8 cellular contexts compared by ENCODE assay signal in genomic region chr6:168132531-168133184, GRCh38. TPM values are rescaled to one million over a fixed set of nuclear protein-coding genes. Genes with fewer than 3 reads are reported as not detected.
DNase-seq lines count a peak whose midpoint lies in the region; ATAC-seq and TF ChIP-seq lines count a peak whose summit lies in the region.

No MANE protein-coding gene starts in this region.

- intact Hi-C loops in dorsolateral prefrontal cortex (cut with DNase I) (loop anchor here (2.0 to 10.0 kb wide), 6 partner anchors 70 to 645 kb away; partner anchors contain the start of gene KIF25 (in 1 of the 2)), upper lobe of right lung (cut with DNase I) (no loop called here)
- intact Hi-C loops in activated T-helper 1 cell treated with anti-CD3 and anti-CD28 coated beads, Interleukin-12 subunit alpha, Interleukin-12 subunit beta, Interleukin-2, Interleukin-4 antibody, amounts not matched to agents 30 ng/mL and 10 ng/mL and 1 ng/mL, durations not matched to agents 14 hours and 24 hours and 36 hours (cut with micrococcal nuclease), result no loop called here

- no peaks in the 10 kb centered on the region for H3K4me1 ChIP-seq in upper lobe of right lung

- no peak for ATAC-seq in activated CD8-positive, alpha-beta memory T cell treated with anti-CD3 and anti-CD28 coated beads, Interleukin-2, amount 10 ng/mL, durations not matched to agents 7 days and 5 days
- ATAC-seq in upper lobe of right lung (peak; percentile 54), HG02884 (IDR thresholded peaks at IDR 0.05; ENCODE audit: unreplicated experiment) (no peak)

- H3K36me3 ChIP-seq in upper lobe of right lung, result no peaks in the 10 kb centered on the region

- no peaks in the 10 kb centered on the region for H3K4me1 Mint-ChIP-seq in activated CD8-positive, alpha-beta memory T cell treated with anti-CD3 and anti-CD28 coated beads, Interleukin-2, amount 10 ng/mL, durations not matched to agents 7 days and 5 days
- no peaks in the 10 kb centered on the region for H3K4me1 Mint-ChIP-seq in activated T-helper 1 cell treated with anti-CD3 and anti-CD28 coated beads, Interleukin-12 subunit alpha, Interleukin-12 subunit beta, Interleukin-2, Interleukin-4 antibody, amounts not matched to agents 30 ng/mL and 10 ng/mL and 1 ng/mL, durations not matched to agents 14 hours and 24 hours and 36 hours (ENCODE audit: low read depth)

- H3K4me3 Mint-ChIP-seq in activated CD8-positive, alpha-beta memory T cell treated with anti-CD3 and anti-CD28 coated beads, Interleukin-2, amount 10 ng/mL, durations not matched to agents 7 days and 5 days, result no peak overlapping the region
- H3K4me3 Mint-ChIP-seq in activated T-helper 1 cell treated with anti-CD3 and anti-CD28 coated beads, Interleukin-12 subunit alpha, Interleukin-12 subunit beta, Interleukin-2, Interleukin-4 antibody, amounts not matched to agents 30 ng/mL and 10 ng/mL and 1 ng/mL, durations not matched to agents 14 hours and 24 hours and 36 hours, result no peak overlapping the region

- peak; percentile 40 for DNase-seq in activated CD8-positive, alpha-beta memory T cell treated with anti-CD3 and anti-CD28 coated beads, Interleukin-2, amount 10 ng/mL, durations not matched to agents 7 days and 5 days
- DNase-seq in activated CD8-positive, alpha-beta memory T cell treated with anti-CD3 and anti-CD28 coated beads, Interleukin-2, amount 50 U/mL, for 48 hours, result no peak
- DNase-seq in dorsolateral prefrontal cortex (peak; percentile 41 to 87 (median 84)), medulla oblongata (ENCODE audit: extremely low spot score) (peak; percentile 91), upper lobe of right lung (no peak), SIG-M5 (lab: John Stamatoyannopoulos, UW) (no peak)
- DNase-seq in activated T-helper 1 cell treated with anti-CD3 and anti-CD28 coated beads, Interleukin-12 subunit alpha, Interleukin-12 subunit beta, Interleukin-2, Interleukin-4 antibody, amounts not matched to agents 30 ng/mL and 10 ng/mL and 1 ng/mL, durations not matched to agents 14 hours and 24 hours and 36 hours (ENCODE audit: low spot score), result no peak

- no peaks in the 10 kb centered on the region for H3K9me3 Mint-ChIP-seq in activated CD8-positive, alpha-beta memory T cell treated with anti-CD3 and anti-CD28 coated beads, Interleukin-2, amount 10 ng/mL, durations not matched to agents 7 days and 5 days (ENCODE audit: low read depth)
- H3K9me3 Mint-ChIP-seq in activated T-helper 1 cell treated with anti-CD3 and anti-CD28 coated beads, Interleukin-12 subunit alpha, Interleukin-12 subunit beta, Interleukin-2, Interleukin-4 antibody, amounts not matched to agents 30 ng/mL and 10 ng/mL and 1 ng/mL, durations not matched to agents 14 hours and 24 hours and 36 hours, result no peaks in the 10 kb centered on the region

- no peak overlapping the region for H3K27ac Mint-ChIP-seq in activated CD8-positive, alpha-beta memory T cell treated with anti-CD3 and anti-CD28 coated beads, Interleukin-2, amount 10 ng/mL, durations not matched to agents 7 days and 5 days
- H3K27ac Mint-ChIP-seq in activated T-helper 1 cell treated with anti-CD3 and anti-CD28 coated beads, Interleukin-12 subunit alpha, Interleukin-12 subunit beta, Interleukin-2, Interleukin-4 antibody, amounts not matched to agents 30 ng/mL and 10 ng/mL and 1 ng/mL, durations not matched to agents 14 hours and 24 hours and 36 hours, result no peak overlapping the region

- H3K36me3 Mint-ChIP-seq in activated CD8-positive, alpha-beta memory T cell treated with anti-CD3 and anti-CD28 coated beads, Interleukin-2, amount 10 ng/mL, durations not matched to agents 7 days and 5 days, result no peaks in the 10 kb centered on the region
- no peaks in the 10 kb centered on the region for H3K36me3 Mint-ChIP-seq in activated T-helper 1 cell treated with anti-CD3 and anti-CD28 coated beads, Interleukin-12 subunit alpha, Interleukin-12 subunit beta, Interleukin-2, Interleukin-4 antibody, amounts not matched to agents 30 ng/mL and 10 ng/mL and 1 ng/mL, durations not matched to agents 14 hours and 24 hours and 36 hours (ENCODE audit: low read depth)

- peaks cover 25% of the 10 kb centered on the region for H3K27me3 Mint-ChIP-seq in activated CD8-positive, alpha-beta memory T cell treated with anti-CD3 and anti-CD28 coated beads, Interleukin-2, amount 10 ng/mL, durations not matched to agents 7 days and 5 days
- H3K27me3 Mint-ChIP-seq in activated T-helper 1 cell treated with anti-CD3 and anti-CD28 coated beads, Interleukin-12 subunit alpha, Interleukin-12 subunit beta, Interleukin-2, Interleukin-4 antibody, amounts not matched to agents 30 ng/mL and 10 ng/mL and 1 ng/mL, durations not matched to agents 14 hours and 24 hours and 36 hours (ENCODE audit: insufficient read depth), result no peaks in the 10 kb centered on the region

- CTCF ChIA-PET in activated CD8-positive, alpha-beta memory T cell treated with anti-CD3 and anti-CD28 coated beads, Interleukin-2, amount 10 ng/mL, durations not matched to agents 7 days and 5 days (lab: Charles Lee), result no interaction called here

- H3K9me3 ChIP-seq in upper lobe of right lung, result no peaks in the 10 kb centered on the region

- no peaks in the 10 kb centered on the region for H3K27me3 ChIP-seq in dorsolateral prefrontal cortex
- H3K27me3 ChIP-seq in upper lobe of right lung, result no peaks in the 10 kb centered on the region

- H3K4me3 ChIP-seq in dorsolateral prefrontal cortex, result peak overlapping the region in 58 of 59 donors; percentile 0 to 69 (median 44)
- peak overlapping the region; percentile 19 for H3K4me3 ChIP-seq in upper lobe of right lung

- H3K27ac ChIP-seq in dorsolateral prefrontal cortex (peak overlapping the region in 20 of 59 donors; percentile 3 to 77 (median 41)), upper lobe of right lung (no peak overlapping the region)

- peak; percentile 51 to 91 (median 78) for TF ChIP-seq CTCF in dorsolateral prefrontal cortex (IDR thresholded peaks at IDR 0.05 in 54 of 56, conservative IDR thresholded peaks at IDR 0.05 in 2 of 56; ENCODE audit: low read depth in 1 of 56, partially characterized antibody in 56 of 56)
- peak; percentile 50 for TF ChIP-seq CTCF in upper lobe of right lung (IDR thresholded peaks at IDR 0.05)

RNA-seq across cellular contexts. Expression of gene FRMD1, which starts 53.6 kb away (rescaled TPM):
- not detected for total RNA-seq in activated CD8-positive, alpha-beta memory T cell treated with anti-CD3 and anti-CD28 coated beads, Interleukin-2, amount 10 ng/mL, durations not matched to agents 7 days and 5 days
- total RNA-seq in dorsolateral prefrontal cortex (under 1 TPM in 5 of 120 experiments, not detected in 115; 0.10 to 0.58 (median 0.22) TPM), upper lobe of right lung (0.09 TPM)
- total RNA-seq in activated T-helper 1 cell treated with anti-CD3 and anti-CD28 coated beads, Interleukin-12 subunit alpha, Interleukin-12 subunit beta, Interleukin-2, Interleukin-4 antibody, amounts not matched to agents 30 ng/mL and 10 ng/mL and 1 ng/mL, durations not matched to agents 14 hours and 24 hours and 36 hours, result not detected in 2 replicates

Comparison
In these comparisons a context has a peak if more than half of its experiments do, and no peak if none do; other contexts are left out.
1. DNase-seq: peak in activated CD8-positive, alpha-beta memory T cell treated with anti-CD3 and anti-CD28 coated beads, Interleukin-2, amount 10 ng/mL, durations not matched to agents 7 days and 5 days (single experiment), dorsolateral prefrontal cortex (10 of 10) and medulla oblongata (single experiment); none in activated CD8-positive, alpha-beta memory T cell treated with anti-CD3 and anti-CD28 coated beads, Interleukin-2, amount 50 U/mL, for 48 hours (single experiment), upper lobe of right lung (single experiment), SIG-M5 (single experiment) and activated T-helper 1 cell treated with anti-CD3 and anti-CD28 coated beads, Interleukin-12 subunit alpha, Interleukin-12 subunit beta, Interleukin-2, Interleukin-4 antibody, amounts not matched to agents 30 ng/mL and 10 ng/mL and 1 ng/mL, durations not matched to agents 14 hours and 24 hours and 36 hours (single experiment).
2. intact Hi-C loops: an anchor here in dorsolateral prefrontal cortex (2.0 to 10.0 kb wide); none called in upper lobe of right lung and activated T-helper 1 cell treated with anti-CD3 and anti-CD28 coated beads, Interleukin-12 subunit alpha, Interleukin-12 subunit beta, Interleukin-2, Interleukin-4 antibody, amounts not matched to agents 30 ng/mL and 10 ng/mL and 1 ng/mL, durations not matched to agents 14 hours and 24 hours and 36 hours.